ENCODE assay signal across 9 cellular contexts in genomic region chr10:32983333-32983909, GRCh38. TPM values are rescaled to one million over a fixed set of nuclear protein-coding genes. Genes with fewer than 3 reads are reported as not detected.
DNase-seq lines count a peak whose midpoint lies in the region; ATAC-seq, FAIRE-seq and TF ChIP-seq lines count a peak whose summit lies in the region.
"Had no signal": no experiment of that assay in that cellular context is flagged by ENCODE, and none has a peak within 500 bp of the region (broad histone marks: within the 10 kb centered on the region; RNA-seq: fewer than 3 reads in every experiment).

No MANE protein-coding gene starts in this region.

- H3K4me1 Mint-ChIP-seq in H9: peaks cover 28 to 40% of the 10 kb centered on the region in 2 experiments

- H3K56ac ChIP-seq in H9 (ENCODE audit: insufficient read length, low read depth, low read length): no peak overlapping the region

- H2BK120ac ChIP-seq in H9 (ENCODE audit: low read depth, low read length, poor library complexity, severe bottlenecking): no peak overlapping the region

- no peak overlapping the region for H2BK12ac ChIP-seq in H9 (ENCODE audit: insufficient read length, low read depth, low read length)

- no peak overlapping the region for H3K4ac ChIP-seq in H9 (ENCODE audit: low read depth, low read length)

- no peaks in the 10 kb centered on the region for H3K23me2 ChIP-seq in H9 (ENCODE audit: insufficient read length, low read depth, low read length, poor library complexity, severe bottlenecking)

- no peaks in the 10 kb centered on the region for H3K36me3 Mint-ChIP-seq in H9 (ENCODE audit: insufficient read depth in 1 of 3, low read depth in 3 of 3)

- intact Hi-C loops in esophagus muscularis mucosa (cut with DNase I): no loop called here

- H3K4me3 ChIP-seq in esophagus muscularis mucosa: no peak overlapping the region
- H3K4me3 ChIP-seq: Peyer's patch had no signal

- H3K27me3 ChIP-seq in esophagus muscularis mucosa (no peaks in the 10 kb centered on the region), H9 (ENCODE audit: insufficient read depth, low read length) (no peaks in the 10 kb centered on the region)
- H3K27me3 ChIP-seq: Peyer's patch had no signal

- no peak for TF ChIP-seq EP300 in esophagus muscularis mucosa (IDR thresholded peaks at IDR 0.05)

- no peak overlapping the region for H3K4me2 ChIP-seq in H9 (ENCODE audit: insufficient read depth, insufficient read length, low read length)

- no peak overlapping the region for H2AK5ac ChIP-seq in H9 (ENCODE audit: insufficient read length, low read length)

- no peak overlapping the region for H2BK15ac ChIP-seq in H9 (ENCODE audit: low read depth, low read length)

- H3K23ac ChIP-seq in H9 (ENCODE audit: insufficient read length, low read depth, low read length): no peak overlapping the region

- H3K14ac ChIP-seq in H9 (ENCODE audit: insufficient read depth, low read length): no peak overlapping the region

- H3K27ac ChIP-seq in esophagus muscularis mucosa (replicated peaks in 1 of 4) (peak overlapping the region; percentile 94 to 98 (median 95)), H9 (ENCODE audit: insufficient read length, low read depth, low read length) (no peak overlapping the region)

- H2BK5ac ChIP-seq in H9 (ENCODE audit: insufficient read length, low read length): no peak overlapping the region

- H4K91ac ChIP-seq in H9 (ENCODE audit: insufficient read length, low read depth, low read length): no peak overlapping the region

- peak overlapping the region in 1 of 3 experiments; percentile 29; a peak in 2 of 7 replicates for H3K27ac Mint-ChIP-seq in H9

- peak; percentile 96 for FAIRE-seq in RCC 7860 (lab: Jason Lieb, UNC)

- H3K18ac ChIP-seq in H9 (ENCODE audit: insufficient read length, low read depth, low read length): no peak overlapping the region

- no peaks in the 10 kb centered on the region for H3K79me2 ChIP-seq in H9 (ENCODE audit: insufficient read depth, low read length)

- H4K8ac ChIP-seq in H9 (replicated peaks; ENCODE audit: insufficient read length, low read depth, low read length): no peak overlapping the region

- no peaks in the 10 kb centered on the region for H3K79me1 ChIP-seq in H9 (ENCODE audit: insufficient read depth, low read depth, low read length, poor library complexity, severe bottlenecking)

- DNase-seq in GM03348 (ENCODE audit: low spot score) (peak; percentile 81), RCC 7860 (ENCODE audit: low spot score) (peak; percentile 97), esophagus muscularis mucosa (ENCODE audit: extremely low spot score) (no peak), renal cortical epithelial cell (ENCODE audit: low read depth) (peak; percentile 95), cerebellar nuclear complex (lab: John Stamatoyannopoulos, UW) (no peak), H9 (no peak)

- H2BK20ac ChIP-seq in H9 (ENCODE audit: low read depth, low read length, poor library complexity, severe bottlenecking): no peak overlapping the region

- H4K5ac ChIP-seq in H9 (ENCODE audit: insufficient read length, low read depth, low read length): no peak overlapping the region

- H3K9ac ChIP-seq in H9 (ENCODE audit: extremely low read depth, insufficient read length, low read length): no peak overlapping the region

- 64% methylated on average over 3 of the region's 3 CpGs for WGBS in esophagus muscularis mucosa
- no CpG with 5 or more reads among the region's 3 CpGs for WGBS in H9 (ENCODE audit: extremely low coverage, insufficient read length, low lambda C conversion rate)

- no peaks in the 10 kb centered on the region for H4K20me1 ChIP-seq in H9 (ENCODE audit: control insufficient read depth, insufficient read depth, insufficient read length)

- H3K4me3 Mint-ChIP-seq in H9: no peak overlapping the region

- no peak overlapping the region for H3T11ph ChIP-seq in H9 (ENCODE audit: low read length)

- ATAC-seq in GM21360 (IDR thresholded peaks at IDR 0.05; ENCODE audit: unreplicated experiment) (no peak), HG02798 (IDR thresholded peaks at IDR 0.05; ENCODE audit: poor library complexity, unreplicated experiment) (no peak)

- no peaks in the 10 kb centered on the region for H3K36me3 ChIP-seq in esophagus muscularis mucosa
- H3K36me3 ChIP-seq: Peyer's patch had no signal

- H3K4me1 ChIP-seq in esophagus muscularis mucosa: peaks cover 32 to 43% (median 39%) of the 10 kb centered on the region in 4 donors
- no peaks in the 10 kb centered on the region for H3K4me1 ChIP-seq in H9 (ENCODE audit: insufficient read depth, low read length)

- no peaks in the 10 kb centered on the region for H3K27me3 Mint-ChIP-seq in H9 (ENCODE audit: low read depth)

- TF ChIP-seq POLR2A in esophagus muscularis mucosa (IDR thresholded peaks at IDR 0.05; ENCODE audit: low read depth): no peak

- H2AFZ ChIP-seq in H9 (ENCODE audit: low read length): no peak overlapping the region

- H3K9me3 ChIP-seq in esophagus muscularis mucosa (no peaks in the 10 kb centered on the region), H9 (ENCODE audit: control insufficient read depth, low read depth, low read length) (no peaks in the 10 kb centered on the region)
- H3K9me3 ChIP-seq: Peyer's patch had no signal

- TF ChIP-seq CTCF in esophagus muscularis mucosa (IDR thresholded peaks at IDR 0.05): no peak
- no peak for TF ChIP-seq CTCF in H9 (conservative IDR thresholded peaks at IDR 0.05)

- H3K9me3 Mint-ChIP-seq in H9: peaks cover 0 to 2% of the 10 kb centered on the region in 2 experiments; a peak in 1 of 5 replicates

RNA-seq across cellular contexts. Expression of gene ITGB1, which starts 25.4 kb away (rescaled TPM):
- total RNA-seq in esophagus muscularis mucosa (1,000 to 10,000 TPM; 1,385 to 1,873 (median 1,661) TPM), renal cortical epithelial cell (1,646 and 3,148 TPM in 2 replicates), H9 (2021) (223 and 253 TPM in 2 replicates)

Comparison
In these comparisons a context has a peak if more than half of its experiments do, and no peak if none do; other contexts are left out.
1. DNase-seq: peak in GM03348 (single experiment), RCC 7860 (single experiment) and renal cortical epithelial cell (single experiment); none in esophagus muscularis mucosa (single experiment), cerebellar nuclear complex (0 of 2) and H9 (single experiment).